ENCODE assay signal across 24 cellular contexts in genomic region chr1:116760487-116760886, GRCh38. TPM values are rescaled to one million over a fixed set of nuclear protein-coding genes. Genes with fewer than 3 reads are reported as not detected.
A peak's percentile ranks its signal among the peaks of the same experiment; 100 is the strongest.
DNase-seq lines count a peak whose midpoint lies in the region; TF ChIP-seq lines count a peak whose summit lies in the region.
"Had no signal": no experiment of that assay in that cellular context is flagged by ENCODE, and none has a peak within 500 bp of the region (broad histone marks: within the 10 kb centered on the region; RNA-seq: fewer than 3 reads in every experiment).

No MANE protein-coding gene starts in this region.

- H3K9me3 ChIP-seq in KOPT-K1 (ENCODE audit: insufficient read depth, low read length, poor library complexity, severe bottlenecking) = no peaks in the 10 kb centered on the region
- H3K9me3 ChIP-seq: colonic mucosa, prostate gland had no signal

- peak; percentile 59 for DNase-seq in activated CD8-positive, alpha-beta memory T cell treated with anti-CD3 and anti-CD28 coated beads, Interleukin-2, amount 50 U/mL, for 48 hours
- no peak for DNase-seq in activated CD8-positive, alpha-beta memory T cell treated with anti-CD3 and anti-CD28 coated beads for 24 hours
- peak; percentile 69 for DNase-seq in osteocyte (ENCODE audit: extremely low spot score, unreplicated experiment)
- no peak for DNase-seq in kidney glomerular epithelial cell (lab: John Stamatoyannopoulos, UW)
- DNase-seq in progenitor cell of endocrine pancreas (ENCODE audit: low spot score, unreplicated experiment) = no peak
- DNase-seq in DMS53 (lab: John Stamatoyannopoulos, UW) = no peak
- DNase-seq: colonic mucosa; DMS153; glutamatergic neuron; GOT3; MG63; NCI-H1417 treated with DMSO at 0.1 percent for 48 hours; NCI-H774; SIG-M5; stimulated activated CD4-positive, alpha-beta T cell treated with anti-CD3 and anti-CD28 coated beads, Interleukin-1b, Interleukin-23, amount 100 ng/mL, for 48 hours; stimulated activated naive B cell treated with anti-CD40 and anti-IgM and Interleukin-4, amounts not matched to agents 10 μg/mL and 1 μg/mL and 100 μg/mL, for 72 hours had no signal

- TF ChIP-seq CTCF in osteocyte (IDR thresholded peaks at IDR 0.05) = no peak
- no peak for TF ChIP-seq CTCF in progenitor cell of endocrine pancreas (IDR thresholded peaks at IDR 0.05; ENCODE audit: unreplicated experiment)

- H3K27ac ChIP-seq in KOPT-K1 (ENCODE audit: low read depth, low read length, poor library complexity, severe bottlenecking) = peak overlapping the region; percentile 99
- H3K27ac ChIP-seq: colonic mucosa, prostate gland, tibial nerve, VCaP had no signal

- H3K27ac Mint-ChIP-seq in activated naive CD8-positive, alpha-beta T cell = peak overlapping the region; percentile 100
- H3K27ac Mint-ChIP-seq in osteocyte (ENCODE audit: unreplicated experiment) (no peak overlapping the region), progenitor cell of endocrine pancreas (no peak overlapping the region)
- H3K27ac Mint-ChIP-seq: CD14-positive monocyte; IgD-negative memory B cell; mesothelial cell of epicardium; stimulated activated naive B cell treated with anti-CD40 and anti-IgM and Interleukin-4, amounts not matched to agents 10 μg/mL and 1 μg/mL and 100 μg/mL, for 72 hours had no signal

- H3K4me1 Mint-ChIP-seq in activated naive CD8-positive, alpha-beta T cell (ENCODE audit: low read depth) = peaks cover 61% of the 10 kb centered on the region
- H3K4me1 Mint-ChIP-seq in osteocyte (ENCODE audit: unreplicated experiment) = peaks cover 10% of the 10 kb centered on the region
- peaks cover 16% of the 10 kb centered on the region for H3K4me1 Mint-ChIP-seq in progenitor cell of endocrine pancreas (ENCODE audit: low read depth)
- H3K4me1 Mint-ChIP-seq: stimulated activated naive B cell treated with anti-CD40 and anti-IgM and Interleukin-4, amounts not matched to agents 10 μg/mL and 1 μg/mL and 100 μg/mL, for 72 hours had no signal

- H3K36me3 ChIP-seq in KOPT-K1 (ENCODE audit: insufficient read depth, low read length) = peaks cover 51% of the 10 kb centered on the region
- H3K36me3 ChIP-seq: colonic mucosa, MG63, prostate gland, tibial nerve had no signal

- peaks cover 66% of the 10 kb centered on the region for H3K36me3 Mint-ChIP-seq in activated naive CD8-positive, alpha-beta T cell
- H3K36me3 Mint-ChIP-seq in osteocyte (ENCODE audit: unreplicated experiment) (no peaks in the 10 kb centered on the region), progenitor cell of endocrine pancreas (ENCODE audit: insufficient read depth) (no peaks in the 10 kb centered on the region)
- H3K36me3 Mint-ChIP-seq: mesothelial cell of epicardium; stimulated activated naive B cell treated with anti-CD40 and anti-IgM and Interleukin-4, amounts not matched to agents 10 μg/mL and 1 μg/mL and 100 μg/mL, for 72 hours had no signal

- no peaks in the 10 kb centered on the region for H3K27me3 Mint-ChIP-seq in activated naive CD8-positive, alpha-beta T cell
- H3K27me3 Mint-ChIP-seq in osteocyte (ENCODE audit: unreplicated experiment) (peaks cover 4% of the 10 kb centered on the region), progenitor cell of endocrine pancreas (no peaks in the 10 kb centered on the region)
- H3K27me3 Mint-ChIP-seq: IgD-negative memory B cell had no signal

- no peaks in the 10 kb centered on the region for H3K9me3 Mint-ChIP-seq in activated naive CD8-positive, alpha-beta T cell (ENCODE audit: low read depth)
- H3K9me3 Mint-ChIP-seq in osteocyte (ENCODE audit: unreplicated experiment) = no peaks in the 10 kb centered on the region
- no peaks in the 10 kb centered on the region for H3K9me3 Mint-ChIP-seq in progenitor cell of endocrine pancreas (ENCODE audit: low read depth)
- H3K9me3 Mint-ChIP-seq: mesothelial cell of epicardium; stimulated activated naive B cell treated with anti-CD40 and anti-IgM and Interleukin-4, amounts not matched to agents 10 μg/mL and 1 μg/mL and 100 μg/mL, for 72 hours had no signal

- peak overlapping the region; percentile 97 for H3K4me3 Mint-ChIP-seq in activated naive CD8-positive, alpha-beta T cell
- no peak overlapping the region for H3K4me3 Mint-ChIP-seq in osteocyte (ENCODE audit: unreplicated experiment)
- H3K4me3 Mint-ChIP-seq in progenitor cell of endocrine pancreas (ENCODE audit: low read depth) = no peak overlapping the region
- H3K4me3 Mint-ChIP-seq: CD14-positive monocyte; IgD-negative memory B cell; mesothelial cell of epicardium; stimulated activated naive B cell treated with anti-CD40 and anti-IgM and Interleukin-4, amounts not matched to agents 10 μg/mL and 1 μg/mL and 100 μg/mL, for 72 hours had no signal

RNA-seq across cellular contexts. Expression of gene CD2, which starts 6.3 kb away (rescaled TPM):
- not detected in 2 replicates for total RNA-seq in osteocyte
- total RNA-seq in progenitor cell of endocrine pancreas = not detected in 2 replicates
- total RNA-seq: mesothelial cell of epicardium had no signal

Comparison
In these comparisons a context has a peak if more than half of its experiments do, and no peak if none do; other contexts are left out.
1. DNase-seq: peak in activated CD8-positive, alpha-beta memory T cell treated with anti-CD3 and anti-CD28 coated beads, Interleukin-2, amount 50 U/mL, for 48 hours (single experiment) and osteocyte (single experiment); none in activated CD8-positive, alpha-beta memory T cell treated with anti-CD3 and anti-CD28 coated beads for 24 hours (single experiment), kidney glomerular epithelial cell (single experiment), progenitor cell of endocrine pancreas (single experiment) and DMS53 (single experiment).